ENCODE assay signal across 11 cellular contexts in genomic region chr1:17630048-17630830, GRCh38.
DNase-seq lines count a peak whose midpoint lies in the region; ATAC-seq and TF ChIP-seq lines count a peak whose summit lies in the region.
"Had no signal": no experiment of that assay in that cellular context is flagged by ENCODE, and none has a peak within 500 bp of the region (broad histone marks: within the 10 kb centered on the region; RNA-seq: fewer than 3 reads in every experiment).

No MANE protein-coding gene starts in this region.

- H4K20me1 ChIP-seq in GM23248 (ENCODE audit: insufficient read depth) = no peaks in the 10 kb centered on the region

- H3K9ac ChIP-seq in GM23248 (no peak overlapping the region), skeletal muscle tissue (ENCODE audit: low read depth in 1 of 3, low read length in 3 of 3) (peak overlapping the region in 1 of 3 donors; percentile 38)

- in situ Hi-C loops in GM23248 (cut with MboI) = no loop called here

- H3K36me3 ChIP-seq in GM23248 (ENCODE audit: low read depth) (no peaks in the 10 kb centered on the region), adrenal gland (replicated peaks in 1 of 2) (peaks cover 0 to 44% of the 10 kb centered on the region in 2 donors), skeletal muscle tissue (ENCODE audit: control insufficient read depth in 3 of 3, insufficient read depth in 3 of 3, low read length in 3 of 3) (peaks cover 68 to 73% (median 73%) of the 10 kb centered on the region in 3 donors)

- H3K9me2 ChIP-seq in GM23248 (ENCODE audit: insufficient read depth) = no peaks in the 10 kb centered on the region

- peak; percentile 82 for DNase-seq in GM23248
- peak in 6 of 7 donors; percentile 38 to 79 (median 64) for DNase-seq in adrenal gland
- peak; percentile 74 for DNase-seq in left ventricle myocardium superior
- no peak for DNase-seq in NCI-H1694 treated with DMSO at 0.1 percent for 48 hours (lab: John Stamatoyannopoulos, UW)
- DNase-seq in activated effector memory CD4-positive, alpha-beta T cell treated with Interleukin-2 at 50 U/mL for 16 hours = no peak
- DNase-seq in UCSD-AML1 (lab: John Stamatoyannopoulos, UW; ENCODE audit: unreplicated experiment) = no peak
- DNase-seq: activated CD8-positive, alpha-beta memory T cell treated with anti-CD3 and anti-CD28 coated beads, Interleukin-2, amount 10 ng/mL, durations not matched to agents 7 days and 5 days; MM.1S; stimulated activated CD4-positive, alpha-beta T cell treated with anti-CD3 and anti-CD28 coated beads, Interleukin-15, amount 100 ng/mL, for 24 hours had no signal

- TF ChIP-seq POLR2A in adrenal gland (IDR thresholded peaks at IDR 0.05) = no peak

- TF ChIP-seq CTCF in adrenal gland (IDR thresholded peaks at IDR 0.05) = no peak

- no peaks in the 10 kb centered on the region for H3K9me3 ChIP-seq in GM23248 (ENCODE audit: low read depth)
- H3K9me3 ChIP-seq in adrenal gland (replicated peaks in 1 of 3) = no peaks in the 10 kb centered on the region
- H3K9me3 ChIP-seq in skeletal muscle tissue (ENCODE audit: control insufficient read depth in 3 of 3, low read length in 3 of 3) = no peaks in the 10 kb centered on the region

- no peak overlapping the region for H3K4me3 ChIP-seq in GM23248
- H3K4me3 ChIP-seq in adrenal gland = no peak overlapping the region
- no peak overlapping the region for H3K4me3 ChIP-seq in skeletal muscle tissue (ENCODE audit: low read length in 3 of 3)

- H3K27ac ChIP-seq in GM23248 (peak overlapping the region; percentile 50), adrenal gland (peak overlapping the region in 2 of 5 donors; percentile 61 to 76), skeletal muscle tissue (ENCODE audit: low read depth, low read length) (peak overlapping the region; percentile 67)

- no peak overlapping the region for H2AFZ ChIP-seq in GM23248

- H3K27me3 ChIP-seq in GM23248 (replicated peaks; ENCODE audit: insufficient read depth) (no peaks in the 10 kb centered on the region), adrenal gland (no peaks in the 10 kb centered on the region), skeletal muscle tissue (ENCODE audit: control insufficient read depth in 3 of 3, insufficient read depth in 3 of 3, low read length in 3 of 3) (no peaks in the 10 kb centered on the region)

- ATAC-seq in left ventricle myocardium superior (peak; percentile 80), HG03045 (IDR thresholded peaks at IDR 0.05; ENCODE audit: unreplicated experiment) (no peak)
- ATAC-seq: activated CD8-positive, alpha-beta memory T cell treated with anti-CD3 and anti-CD28 coated beads, Interleukin-2, amount 10 ng/mL, durations not matched to agents 7 days and 5 days had no signal

- H3K4me1 ChIP-seq in GM23248 (ENCODE audit: insufficient read depth) (peaks cover 26% of the 10 kb centered on the region), adrenal gland (replicated peaks in 1 of 2) (peaks cover 0 to 4% of the 10 kb centered on the region in 2 donors), skeletal muscle tissue (ENCODE audit: control insufficient read depth in 3 of 3, insufficient read depth in 3 of 3, low read length in 3 of 3) (peaks cover 15 to 44% (median 21%) of the 10 kb centered on the region in 3 donors)

- peaks cover 8% of the 10 kb centered on the region for H3F3A ChIP-seq in GM23248 (ENCODE audit: insufficient read depth)

- H3K4me2 ChIP-seq in GM23248 (ENCODE audit: unreplicated experiment) = peak overlapping the region; percentile 28

- no peaks in the 10 kb centered on the region for H3K79me2 ChIP-seq in GM23248 (ENCODE audit: insufficient read depth)

- 51 to 57% methylated on average over 16 of the region's 16 CpGs for WGBS in GM23248 (ENCODE audit: low coverage in 1 of 2, low lambda C conversion rate in 2 of 2, missing lambda C conversion rate in 2 of 2), 2 experiments
- WGBS in adrenal gland, 4 donors = 67 to 83% (median 73%) methylated on average over 12 to 16 of the region's 16 CpGs

- intact Hi-C loops in adrenal gland (cut with DNase I) (no loop called here), left ventricle myocardium superior (cut with micrococcal nuclease) (no loop called here)

Comparison
In these comparisons a context has a peak if more than half of its experiments do, and no peak if none do; other contexts are left out.
1. DNase-seq: peak in GM23248 (single experiment), adrenal gland (6 of 7) and left ventricle myocardium superior (single experiment); none in NCI-H1694 treated with DMSO at 0.1 percent for 48 hours (single experiment), activated effector memory CD4-positive, alpha-beta T cell treated with Interleukin-2 at 50 U/mL for 16 hours (single experiment) and UCSD-AML1 (single experiment).